Comparison of ENCODE assay signal across 15 cellular contexts in the genomic region with DNA sequence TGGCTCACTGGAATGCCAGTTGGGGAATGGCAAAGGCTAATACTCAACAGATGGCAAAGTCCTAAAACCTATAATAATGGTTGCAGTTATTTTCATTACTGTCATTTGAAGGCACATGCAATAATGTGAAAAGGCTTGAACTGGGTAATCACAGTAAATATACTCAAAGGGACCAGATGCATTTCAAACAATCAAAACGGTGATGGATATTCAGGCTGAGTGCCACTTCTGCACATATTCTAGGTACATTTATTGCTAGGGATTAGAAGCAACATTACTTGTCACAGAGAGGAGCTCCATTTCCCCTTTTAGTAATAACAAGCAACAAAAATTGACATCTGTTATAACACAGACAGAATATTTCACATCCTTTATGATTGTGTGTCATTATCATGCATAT.
"Had no signal": no experiment of that assay in that cellular context is flagged by ENCODE, and none has a peak within 500 bp of the region (broad histone marks: within the 10 kb centered on the region; RNA-seq: fewer than 3 reads in every experiment).

No MANE protein-coding gene starts in this region.

- DNase-seq: activated CD4-positive, alpha-beta T cell treated with anti-CD3 and anti-CD28 coated beads, Interleukin-2, amount 50 U/mL, for 4 hours; activated gamma-delta T cell treated with Interleukin-2 at 50 U/mL for 16 hours; adrenal gland; effector CD8-positive, alpha-beta T cell; heart left ventricle; kidney glomerular epithelial cell; left ventricle myocardium superior; retina; spleen; stimulated activated CD4-positive, alpha-beta T cell treated with anti-CD3 and anti-CD28 coated beads, Interleukin-4, amount 100 ng/mL, for 4 hours; stimulated activated naive B cell treated with anti-CD40 and anti-IgM and Interleukin-4, amounts not matched to agents 10 μg/mL and 1 μg/mL and 100 μg/mL, for 72 hours; upper lobe of left lung had no signal

- ATAC-seq: activated naive CD4-positive, alpha-beta T cell treated with anti-CD3 and anti-CD28 coated beads, Interleukin-2, amount 50 U/mL, for 72 hours; esophagus mucosa; gastroesophageal sphincter; heart left ventricle; left ventricle myocardium superior; stimulated activated naive B cell treated with anti-CD40 and anti-IgM and Interleukin-4, amounts not matched to agents 10 μg/mL and 1 μg/mL and 100 μg/mL, for 72 hours had no signal
